23 cellular contexts compared by ENCODE assay signal in the genomic region with DNA sequence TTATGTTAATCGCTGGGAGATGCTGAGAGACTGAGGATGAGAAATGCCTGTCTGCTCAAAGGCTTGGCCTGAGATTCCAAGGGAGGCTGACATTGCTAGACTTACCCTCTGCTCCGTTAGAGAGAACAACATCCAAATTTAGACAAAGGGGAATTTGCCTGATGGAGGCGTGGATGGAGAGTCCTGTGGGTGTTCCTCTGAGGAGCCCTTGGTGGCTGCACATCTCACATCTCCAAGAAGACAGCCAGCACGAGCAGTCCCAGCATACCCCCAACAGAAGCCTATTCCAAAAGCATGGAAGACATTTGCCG. TPM values are rescaled to one million over a fixed set of nuclear protein-coding genes. Genes with fewer than 3 reads are reported as not detected.
"Had no signal": no experiment of that assay in that cellular context is flagged by ENCODE, and none has a peak within 500 bp of the region (broad histone marks: within the 10 kb centered on the region; RNA-seq: fewer than 3 reads in every experiment).

No MANE protein-coding gene starts in this region.

- H3K27ac Mint-ChIP-seq: activated B cell treated with CpG ODN at 0.5 μM for 24 hours; activated CD8-positive, alpha-beta T cell treated with anti-CD3 and anti-CD28 coated beads, Interleukin-2, amount 10 ng/mL, durations not matched to agents 7 days and 5 days; activated naive CD4-positive, alpha-beta T cell treated with anti-CD3 and anti-CD28 coated beads, Interleukin-2, amount 50 U/mL, for 72 hours; activated T-cell treated with anti-CD3 and anti-CD28 coated beads, Interleukin-2, amount 50 U/mL, for 72 hours; effector memory CD8-positive, alpha-beta T cell; natural killer cell treated with Interleukin-12 subunit alpha and Interleukin-12 subunit beta and Interleukin-15 and Interleukin-18, amount 100 ng/mL, for 72 hours; stimulated activated naive CD8-positive, alpha-beta T cell treated with anti-CD3 and anti-CD28 coated beads, Interleukin-15, amount 100 ng/mL, for 72 hours had no signal

- H3K4me1 Mint-ChIP-seq: activated B cell treated with CpG ODN at 0.5 μM for 24 hours; stimulated activated naive CD8-positive, alpha-beta T cell treated with anti-CD3 and anti-CD28 coated beads, Interleukin-15, amount 100 ng/mL, for 72 hours had no signal

- H3K4me3 Mint-ChIP-seq: activated B cell treated with CpG ODN at 0.5 μM for 24 hours; activated CD8-positive, alpha-beta T cell treated with anti-CD3 and anti-CD28 coated beads, Interleukin-2, amount 10 ng/mL, durations not matched to agents 7 days and 5 days; activated T-cell treated with anti-CD3 and anti-CD28 coated beads, Interleukin-2, amount 50 U/mL, for 72 hours; effector memory CD8-positive, alpha-beta T cell; natural killer cell treated with Interleukin-12 subunit alpha and Interleukin-12 subunit beta and Interleukin-15 and Interleukin-18, amount 100 ng/mL, for 72 hours; stimulated activated naive CD8-positive, alpha-beta T cell treated with anti-CD3 and anti-CD28 coated beads, Interleukin-15, amount 100 ng/mL, for 72 hours had no signal

- H3K27ac ChIP-seq: body of pancreas, epithelial cell of prostate, heart left ventricle, spleen, upper lobe of right lung had no signal

- DNase-seq: activated B cell treated with CpG ODN at 0.5 μM for 24 hours; activated CD4-positive, alpha-beta T cell treated with anti-CD3 and anti-CD28 coated beads for 48 hours; activated CD8-positive, alpha-beta memory T cell treated with anti-CD3 and anti-CD28 coated beads, Interleukin-2, amount 50 U/mL, for 4 hours; activated CD8-positive, alpha-beta T cell treated with anti-CD3 and anti-CD28 coated beads, Interleukin-2, amount 10 ng/mL, durations not matched to agents 7 days and 5 days; activated gamma-delta T cell; activated T-cell treated with anti-CD3 and anti-CD28 coated beads, Interleukin-2, amount 50 U/mL, for 72 hours; amniotic stem cell; body of pancreas; dermis blood vessel endothelial cell; effector memory CD8-positive, alpha-beta T cell; heart left ventricle; left cardiac atrium; spleen; stimulated activated naive CD8-positive, alpha-beta T cell treated with anti-CD3 and anti-CD28 coated beads, Interleukin-15, amount 100 ng/mL, for 72 hours; upper lobe of right lung had no signal

- H3K9me3 Mint-ChIP-seq: activated B cell treated with CpG ODN at 0.5 μM for 24 hours; activated naive CD4-positive, alpha-beta T cell treated with anti-CD3 and anti-CD28 coated beads, Interleukin-2, amount 50 U/mL, for 72 hours; activated T-cell treated with anti-CD3 and anti-CD28 coated beads, Interleukin-2, amount 50 U/mL, for 72 hours; effector memory CD8-positive, alpha-beta T cell; natural killer cell treated with Interleukin-12 subunit alpha and Interleukin-12 subunit beta and Interleukin-15 and Interleukin-18, amount 100 ng/mL, for 72 hours; stimulated activated naive CD8-positive, alpha-beta T cell treated with anti-CD3 and anti-CD28 coated beads, Interleukin-15, amount 100 ng/mL, for 72 hours had no signal

- H3K4me3 ChIP-seq: body of pancreas, heart left ventricle, spleen, upper lobe of right lung had no signal

- H3K36me3 ChIP-seq: heart left ventricle, spleen, upper lobe of right lung had no signal

- H3K9me3 ChIP-seq: body of pancreas, heart left ventricle, spleen, upper lobe of right lung had no signal

- H3K4me1 ChIP-seq: body of pancreas, spleen, upper lobe of right lung had no signal

- H3K36me3 Mint-ChIP-seq: activated naive CD4-positive, alpha-beta T cell treated with anti-CD3 and anti-CD28 coated beads, Interleukin-2, amount 50 U/mL, for 72 hours; natural killer cell treated with Interleukin-12 subunit alpha and Interleukin-12 subunit beta and Interleukin-15 and Interleukin-18, amount 100 ng/mL, for 72 hours had no signal

- ATAC-seq: activated CD8-positive, alpha-beta T cell treated with anti-CD3 and anti-CD28 coated beads, Interleukin-2, amount 10 ng/mL, durations not matched to agents 7 days and 5 days; activated naive CD4-positive, alpha-beta T cell treated with anti-CD3 and anti-CD28 coated beads, Interleukin-2, amount 50 U/mL, for 72 hours; activated T-cell treated with anti-CD3 and anti-CD28 coated beads, Interleukin-2, amount 50 U/mL, for 72 hours; body of pancreas; effector memory CD8-positive, alpha-beta T cell; left cardiac atrium; sciatic nerve; stimulated activated naive CD8-positive, alpha-beta T cell treated with anti-CD3 and anti-CD28 coated beads, Interleukin-15, amount 100 ng/mL, for 72 hours; upper lobe of right lung had no signal

- H3K27me3 ChIP-seq: body of pancreas, upper lobe of right lung had no signal

RNA-seq across cellular contexts. Expression of a gene that starts 58.1 kb away (rescaled TPM):
- total RNA-seq: activated B cell treated with CpG ODN at 0.5 μM for 24 hours; activated CD8-positive, alpha-beta T cell treated with anti-CD3 and anti-CD28 coated beads, Interleukin-2, amount 10 ng/mL, durations not matched to agents 7 days and 5 days; activated naive CD4-positive, alpha-beta T cell treated with anti-CD3 and anti-CD28 coated beads, Interleukin-2, amount 50 U/mL, for 72 hours; activated T-cell treated with anti-CD3 and anti-CD28 coated beads, Interleukin-2, amount 50 U/mL, for 72 hours; body of pancreas; dermis blood vessel endothelial cell; left cardiac atrium; lung microvascular endothelial cell; natural killer cell treated with Interleukin-12 subunit alpha and Interleukin-12 subunit beta and Interleukin-15 and Interleukin-18, amount 100 ng/mL, for 72 hours; osteocyte; pulmonary artery endothelial cell; sciatic nerve; spleen; T-helper 2 cell treated with Interferon-gamma antibody and Interleukin-4, amounts not matched to agents 100 ng/mL and 5 ng/mL, for 36 hours; upper lobe of right lung had no signal
- polyA plus RNA-seq: heart left ventricle, spleen had no signal
